11 cellular contexts compared by ENCODE assay signal in genomic region chr17:78365561-78366108, GRCh38. TPM values are rescaled to one million over a fixed set of nuclear protein-coding genes. Genes with fewer than 3 reads are reported as not detected.
DNase-seq lines count a peak whose midpoint lies in the region; ATAC-seq and TF ChIP-seq lines count a peak whose summit lies in the region.
"Had no signal": no experiment of that assay in that cellular context is flagged by ENCODE, and none has a peak within 500 bp of the region (broad histone marks: within the 10 kb centered on the region; RNA-seq: fewer than 3 reads in every experiment).

No MANE protein-coding gene starts in this region.

- TF ChIP-seq POLR2A in esophagus squamous epithelium (IDR thresholded peaks at IDR 0.05): no peak

- H3K4me1 Mint-ChIP-seq in activated CD4-positive, alpha-beta T cell treated with anti-CD3 and anti-CD28 coated beads for 36 hours: peaks cover 32% of the 10 kb centered on the region
- peaks cover 36% of the 10 kb centered on the region for H3K4me1 Mint-ChIP-seq in type B pancreatic cell (ENCODE audit: unreplicated experiment)

- H3K36me3 Mint-ChIP-seq in activated CD4-positive, alpha-beta T cell treated with anti-CD3 and anti-CD28 coated beads for 36 hours (ENCODE audit: low read depth): no peaks in the 10 kb centered on the region
- no peaks in the 10 kb centered on the region for H3K36me3 Mint-ChIP-seq in type B pancreatic cell

- H3K9me3 ChIP-seq in esophagus squamous epithelium: no peaks in the 10 kb centered on the region
- H3K9me3 ChIP-seq in muscle layer of duodenum (ENCODE audit: control insufficient read depth in 1 of 2, low read length in 2 of 2): no peaks in the 10 kb centered on the region
- no peaks in the 10 kb centered on the region for H3K9me3 ChIP-seq in MM.1S (replicated peaks; ENCODE audit: insufficient read depth, low read length)

- H3K4me3 Mint-ChIP-seq in activated CD4-positive, alpha-beta T cell treated with anti-CD3 and anti-CD28 coated beads for 36 hours: no peak overlapping the region
- peak overlapping the region; percentile 61 for H3K4me3 Mint-ChIP-seq in type B pancreatic cell

- no peaks in the 10 kb centered on the region for H3K9me2 ChIP-seq in MM.1S (replicated peaks; ENCODE audit: insufficient read depth, low read length)

- no peaks in the 10 kb centered on the region for H3K79me2 ChIP-seq in MM.1S (ENCODE audit: low read length)

- DNase-seq in activated CD4-positive, alpha-beta T cell treated with anti-CD3 and anti-CD28 coated beads for 36 hours: no peak
- no peak for DNase-seq in activated CD4-positive, alpha-beta T cell treated with anti-CD3 and anti-CD28 coated beads for 1 hour
- DNase-seq in esophagus squamous epithelium (lab: John Stamatoyannopoulos, UW) (no peak), type B pancreatic cell (ENCODE audit: extremely low spot score, unreplicated experiment) (no peak), MM.1S (no peak), GM10266 (ENCODE audit: extremely low spot score) (no peak), NCI-H524 treated with DMSO at 0.1 percent for 48 hours (lab: John Stamatoyannopoulos, UW) (no peak)
- DNase-seq: activated CD4-positive, CD25-positive, alpha-beta regulatory T cell treated with anti-CD3 and anti-CD28 coated beads, Interleukin-2, amount 50 U/mL, for 72 hours had no signal

- H3K27ac Mint-ChIP-seq in activated CD4-positive, alpha-beta T cell treated with anti-CD3 and anti-CD28 coated beads for 36 hours: peak overlapping the region; percentile 19
- peak overlapping the region; percentile 84 for H3K27ac Mint-ChIP-seq in type B pancreatic cell
- H3K27ac Mint-ChIP-seq: activated naive CD8-positive, alpha-beta T cell treated with anti-CD3 and anti-CD28 coated beads, Interleukin-2, amount 50 U/mL, for 24 hours had no signal

- no peak overlapping the region for H3K9ac ChIP-seq in MM.1S (ENCODE audit: low read length)

- intact Hi-C loops in activated CD4-positive, alpha-beta T cell treated with anti-CD3 and anti-CD28 coated beads for 36 hours (cut with DNase I, micrococcal nuclease): no loop called here
- intact Hi-C loops in esophagus squamous epithelium (cut with DNase I): no loop called here

- H3K27me3 ChIP-seq in esophagus squamous epithelium (peaks cover 0 to 51% (median 0%) of the 10 kb centered on the region in 4 donors), muscle layer of duodenum (ENCODE audit: low read depth, low read length) (no peaks in the 10 kb centered on the region), MM.1S (replicated peaks; ENCODE audit: insufficient read depth, low read length) (peaks cover 90% of the 10 kb centered on the region)

- 82 to 90% methylated on average over 7 to 13 of the region's 16 CpGs for WGBS in esophagus squamous epithelium, 2 donors

- CTCF ChIA-PET in activated CD4-positive, alpha-beta T cell treated with anti-CD3 and anti-CD28 coated beads for 36 hours (lab: Charles Lee): interaction anchor here (0.6 to 5.7 kb wide), 3 partner anchors 11 to 116 kb away, joined by 3 to 63 read pairs (median 3); no protein-coding TSS in a partner anchor

- POLR2A ChIA-PET in activated CD4-positive, alpha-beta T cell treated with anti-CD3 and anti-CD28 coated beads for 36 hours (lab: Charles Lee): interaction anchor here (1.0 to 2.1 kb wide), 2 partner anchors 9 to 19 kb away, joined by 4 to 5 read pairs; no protein-coding TSS in a partner anchor

- TF ChIP-seq CTCF in esophagus squamous epithelium (IDR thresholded peaks at IDR 0.05) (no peak), type B pancreatic cell (conservative IDR thresholded peaks at IDR 0.05) (no peak), MM.1S (IDR thresholded peaks at IDR 0.05; ENCODE audit: low read length) (no peak), GM10266 (IDR thresholded peaks at IDR 0.05; ENCODE audit: control insufficient read depth, insufficient read depth, low read depth, missing control alignments) (no peak)

- peak overlapping the region; percentile 36 to 84 (median 70) for H3K27ac ChIP-seq in esophagus squamous epithelium
- peak overlapping the region; percentile 29 for H3K27ac ChIP-seq in muscle layer of duodenum (ENCODE audit: low read length)
- H3K27ac ChIP-seq in MM.1S (ENCODE audit: low read length): no peak overlapping the region

- H3F3A ChIP-seq in MM.1S (ENCODE audit: insufficient read depth, low read length): 0 out of 2 replicates have a peak, but pooled peaks cover under 1% of the 10 kb centered on the region

- H2AFZ ChIP-seq in MM.1S (ENCODE audit: low read length): no peak overlapping the region

- H3K27me3 Mint-ChIP-seq in activated CD4-positive, alpha-beta T cell treated with anti-CD3 and anti-CD28 coated beads for 36 hours: peaks cover 3% of the 10 kb centered on the region
- H3K27me3 Mint-ChIP-seq in type B pancreatic cell: no peaks in the 10 kb centered on the region

- no peak overlapping the region for H3K4me2 ChIP-seq in MM.1S (ENCODE audit: low read depth, low read length)

- H3K4me1 ChIP-seq in esophagus squamous epithelium: peaks cover 9 to 29% (median 23%) of the 10 kb centered on the region in 3 donors
- no peaks in the 10 kb centered on the region for H3K4me1 ChIP-seq in muscle layer of duodenum (ENCODE audit: control insufficient read depth in 1 of 2, insufficient read depth in 2 of 2, low read length in 2 of 2)
- no peaks in the 10 kb centered on the region for H3K4me1 ChIP-seq in MM.1S (ENCODE audit: low read length)

- H3K36me3 ChIP-seq in esophagus squamous epithelium (no peaks in the 10 kb centered on the region), muscle layer of duodenum (ENCODE audit: control insufficient read depth in 1 of 2, insufficient read depth in 2 of 2, low read length in 2 of 2) (no peaks in the 10 kb centered on the region), MM.1S (replicated peaks; ENCODE audit: insufficient read depth, low read length) (no peaks in the 10 kb centered on the region)

- H3K4me3 ChIP-seq in esophagus squamous epithelium: no peak overlapping the region
- H3K4me3 ChIP-seq in muscle layer of duodenum (ENCODE audit: low read depth in 1 of 2, low read length in 2 of 2): no peak overlapping the region
- H3K4me3 ChIP-seq in MM.1S (ENCODE audit: low read length): no peak overlapping the region

- H4K20me1 ChIP-seq in MM.1S (ENCODE audit: insufficient read depth, low read length): no peaks in the 10 kb centered on the region

- no peak for ATAC-seq in activated CD4-positive, alpha-beta T cell treated with anti-CD3 and anti-CD28 coated beads for 36 hours

- no peaks in the 10 kb centered on the region for H3K9me3 Mint-ChIP-seq in activated CD4-positive, alpha-beta T cell treated with anti-CD3 and anti-CD28 coated beads for 36 hours (ENCODE audit: low read depth)
- no peaks in the 10 kb centered on the region for H3K9me3 Mint-ChIP-seq in type B pancreatic cell
- H3K9me3 Mint-ChIP-seq: activated naive CD8-positive, alpha-beta T cell treated with anti-CD3 and anti-CD28 coated beads, Interleukin-2, amount 50 U/mL, for 24 hours had no signal

RNA-seq across cellular contexts. Expression of gene SOCS3, which starts 5.8 kb away (rescaled TPM):
- 100 to 1,000 TPM; 150 to 162 TPM for total RNA-seq in activated CD4-positive, alpha-beta T cell treated with anti-CD3 and anti-CD28 coated beads for 36 hours
- total RNA-seq in esophagus squamous epithelium (10 to 100 TPM in 3 of 4 donors, 1 to 10 TPM in 1; 6.3 to 23.1 (median 17.1) TPM), type B pancreatic cell (ENCODE audit: low replicate concordance) (16.9 and 21.1 TPM in 2 replicates)
- total RNA-seq: OCI-LY7 had no signal

RNA-seq across cellular contexts. Expression of gene PGS1, which starts 12.8 kb away (rescaled TPM):
- 10 to 100 TPM; 73.3 to 75.0 TPM for total RNA-seq in activated CD4-positive, alpha-beta T cell treated with anti-CD3 and anti-CD28 coated beads for 36 hours
- total RNA-seq in esophagus squamous epithelium: 10 to 100 TPM; 18.6 to 32.4 (median 23.0) TPM
- 44.7 and 54.8 TPM in 2 replicates for total RNA-seq in type B pancreatic cell (ENCODE audit: low replicate concordance)
